ENCODE assay signal across 9 cellular contexts in the genomic region with DNA sequence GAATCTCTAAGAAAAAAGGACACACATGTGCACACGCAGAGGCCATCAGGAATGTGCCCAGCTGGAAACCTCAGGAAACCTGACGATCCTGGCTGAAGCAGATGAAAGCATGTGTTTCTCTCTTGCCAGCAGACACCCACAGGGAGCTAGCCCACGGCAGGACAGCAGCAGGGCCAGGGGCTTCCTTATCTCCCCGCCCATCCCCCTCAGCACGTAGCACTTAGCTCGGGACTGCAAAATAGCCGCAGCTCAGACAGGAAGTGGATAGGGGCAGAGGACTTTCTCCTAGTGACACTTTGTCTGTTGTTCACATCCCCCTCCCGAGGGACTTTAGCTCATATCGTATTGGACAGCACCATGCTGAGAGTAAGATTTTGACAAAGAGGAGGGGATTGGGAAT.
A peak's percentile ranks its signal among the peaks of the same experiment; 100 is the strongest.
DNase-seq lines count a peak whose midpoint lies in the region; ATAC-seq and TF ChIP-seq lines count a peak whose summit lies in the region.
"Had no signal": no experiment of that assay in that cellular context is flagged by ENCODE, and none has a peak within 500 bp of the region (broad histone marks: within the 10 kb centered on the region; RNA-seq: fewer than 3 reads in every experiment).

No MANE protein-coding gene starts in this region.

- H3K4me1 ChIP-seq in thyroid gland, result peaks cover 0 to 23% of the 10 kb centered on the region in 2 donors

- WGBS in thyroid gland, 2 donors, result 44 to 46% methylated on average over 9 of the region's 9 CpGs

- ATAC-seq in activated T-cell treated with anti-CD3 and anti-CD28 coated beads, Interleukin-2, amount 50 U/mL, for 4 hours, result no peak
- ATAC-seq in T-cell (replicated peaks in 1 of 4) (no peak), GM18517 (IDR thresholded peaks at IDR 0.05; ENCODE audit: unreplicated experiment) (no peak)

- no peak for DNase-seq in activated T-cell treated with anti-CD3 and anti-CD28 coated beads, Interleukin-2, amount 50 U/mL, for 4 hours
- DNase-seq in activated T-cell treated with anti-CD3 and anti-CD28 coated beads for 4 hours, result no peak
- DNase-seq in T-cell, result peak in 1 of 34 experiments; percentile 35
- peak; percentile 79 for DNase-seq in cardiac septum (ENCODE audit: low spot score)
- no peak for DNase-seq in thyroid gland
- DNase-seq in progenitor cell of endocrine pancreas (ENCODE audit: low spot score, unreplicated experiment), result no peak
- DNase-seq in ACHN, result no peak

- H3K9me3 Mint-ChIP-seq in activated T-cell treated with anti-CD3 and anti-CD28 coated beads, Interleukin-2, amount 50 U/mL, for 4 hours, result no peaks in the 10 kb centered on the region
- H3K9me3 Mint-ChIP-seq in T-cell, result no peaks in the 10 kb centered on the region
- H3K9me3 Mint-ChIP-seq in progenitor cell of endocrine pancreas (ENCODE audit: low read depth), result no peaks in the 10 kb centered on the region

- CTCF ChIA-PET in T-cell (lab: Charles Lee), result interaction anchor here (0.6 to 2.8 kb wide), 8 partner anchors 9 to 119 kb away, joined by 3 to 16 read pairs (median 4); no protein-coding TSS in a partner anchor

- no peaks in the 10 kb centered on the region for H3K27me3 ChIP-seq in thyroid gland

- in situ Hi-C loops in ACHN (cut with HindIII; ENCODE audit: low pct_ligation_motif_present, low pct_unique_long_range_greater_than_20kb, low sequenced_read_pairs), result no loop called here

- TF ChIP-seq CTCF in thyroid gland (IDR thresholded peaks at IDR 0.05) (no peak), progenitor cell of endocrine pancreas (IDR thresholded peaks at IDR 0.05; ENCODE audit: unreplicated experiment) (no peak)

- peak overlapping the region in 2 of 3 donors; percentile 30 to 58 for H3K27ac ChIP-seq in thyroid gland
- H3K27ac ChIP-seq: SK-N-MC had no signal

- peaks cover 89% of the 10 kb centered on the region for H3K4me1 Mint-ChIP-seq in activated T-cell treated with anti-CD3 and anti-CD28 coated beads, Interleukin-2, amount 50 U/mL, for 4 hours (ENCODE audit: low read depth)
- H3K4me1 Mint-ChIP-seq in T-cell (peaks cover 89 to 92% (median 89%) of the 10 kb centered on the region in 3 donors), progenitor cell of endocrine pancreas (ENCODE audit: low read depth) (peaks cover 13% of the 10 kb centered on the region)

- no peak overlapping the region for H3K4me3 ChIP-seq in thyroid gland (replicated peaks in 1 of 3)
- H3K4me3 ChIP-seq: SK-N-MC had no signal

- H3K36me3 ChIP-seq in thyroid gland, result no peaks in the 10 kb centered on the region

- no peaks in the 10 kb centered on the region for H3K9me3 ChIP-seq in thyroid gland

- POLR2A ChIA-PET in T-cell (lab: Charles Lee), result interaction anchor here (1.1 to 7.2 kb wide), 5 partner anchors 10 to 118 kb away, joined by 3 to 62 read pairs (median 4); no protein-coding TSS in a partner anchor

- H3K27ac Mint-ChIP-seq in T-cell, result peak overlapping the region; percentile 88 to 91
- no peak overlapping the region for H3K27ac Mint-ChIP-seq in progenitor cell of endocrine pancreas

- TF ChIP-seq POLR2A in thyroid gland (IDR thresholded peaks at IDR 0.05), result no peak

- no peaks in the 10 kb centered on the region for H3K27me3 Mint-ChIP-seq in activated T-cell treated with anti-CD3 and anti-CD28 coated beads, Interleukin-2, amount 50 U/mL, for 4 hours (ENCODE audit: low read depth)
- H3K27me3 Mint-ChIP-seq in T-cell, result no peaks in the 10 kb centered on the region
- H3K27me3 Mint-ChIP-seq in progenitor cell of endocrine pancreas, result peaks cover 22% of the 10 kb centered on the region

- H3K4me3 Mint-ChIP-seq in activated T-cell treated with anti-CD3 and anti-CD28 coated beads, Interleukin-2, amount 50 U/mL, for 4 hours, result peak overlapping the region; percentile 78
- peak overlapping the region; percentile 67 to 80 (median 73) for H3K4me3 Mint-ChIP-seq in T-cell
- H3K4me3 Mint-ChIP-seq in progenitor cell of endocrine pancreas (ENCODE audit: low read depth), result no peak overlapping the region

- H3K36me3 Mint-ChIP-seq in activated T-cell treated with anti-CD3 and anti-CD28 coated beads, Interleukin-2, amount 50 U/mL, for 4 hours (ENCODE audit: insufficient read depth), result peaks cover 65% of the 10 kb centered on the region
- H3K36me3 Mint-ChIP-seq in T-cell, result peaks cover 34% of the 10 kb centered on the region
- H3K36me3 Mint-ChIP-seq in progenitor cell of endocrine pancreas (ENCODE audit: insufficient read depth), result no peaks in the 10 kb centered on the region

- intact Hi-C loops in cardiac septum (cut with DNase I) (no loop called here), thyroid gland (cut with DNase I) (no loop called here)
